Comparison of ENCODE assay signal across 1 cellular context in the genomic region with DNA sequence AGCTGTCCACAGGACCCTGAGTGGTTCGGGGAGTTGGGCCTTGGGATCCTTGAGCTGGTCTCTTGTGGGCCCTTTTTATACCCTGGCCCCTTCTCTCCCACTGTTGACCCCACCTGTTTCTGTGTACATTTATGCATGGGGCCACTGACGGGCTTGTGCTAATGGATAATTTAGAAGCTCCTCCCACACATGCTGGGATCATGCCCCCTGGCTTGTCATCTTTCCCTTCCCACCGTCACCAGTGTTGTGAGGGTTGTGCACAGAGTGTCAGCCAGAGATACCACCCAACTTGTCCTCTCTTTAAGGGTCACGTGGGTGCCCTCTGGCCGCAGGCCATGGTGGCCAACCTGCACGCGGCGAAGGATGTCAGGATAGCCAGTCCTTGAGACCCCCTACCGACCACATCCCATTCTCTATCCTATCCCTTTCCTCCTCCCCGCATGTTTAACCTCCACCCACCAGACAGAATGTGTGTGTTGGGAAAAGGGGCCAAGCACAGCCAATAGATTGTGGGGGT.
TF ChIP-seq lines count a peak whose summit lies in the region.

GH1 (minus strand) TSS at position 51 of the 517 bp plus-strand sequence. CDS start 63 bp downstream, outside the sequence.

TF ChIP-seq in HepG2, 621 proteins besides CTCF, POLR2A, EP300 and RAD21:
- TF ChIP-seq ZNF788 (CRISPR knock-in tag; IDR thresholded peaks at IDR 0.05; ENCODE audit: borderline replicate concordance) (0 out of 2 replicates have a peak, but pooled peaks have one; percentile 8), JUN (CRISPR knock-in tag; IDR thresholded peaks at IDR 0.05) (0 out of 2 replicates have a peak, but pooled peaks have one; percentile 16), ZNF251 (CRISPR knock-in tag; IDR thresholded peaks at IDR 0.05) (0 out of 2 replicates have a peak, but pooled peaks have one; percentile 19)
